8 cellular contexts compared by ENCODE assay signal in genomic region chr19:43524922-43525835, GRCh38. TPM values are rescaled to one million over a fixed set of nuclear protein-coding genes. Genes with fewer than 3 reads are reported as not detected.
DNase-seq lines count a peak whose midpoint lies in the region; ATAC-seq lines count a peak whose summit lies in the region.

No MANE protein-coding gene starts in this region.

- POLR2A ChIA-PET in activated naive CD8-positive, alpha-beta T cell treated with anti-CD3 and anti-CD28 coated beads, Interleukin-2, amount 10 ng/mL, durations not matched to agents 7 days and 5 days (lab: Charles Lee): interaction anchor here (0.5 to 2.9 kb wide), 13 partner anchors 8 to 121 kb away, joined by 3 to 25 read pairs (median 5); partner anchors contain the start of genes IRGQ, PHLDB3, ZNF575 and ZNF576

- H3K9me3 Mint-ChIP-seq in activated naive CD8-positive, alpha-beta T cell treated with anti-CD3 and anti-CD28 coated beads, Interleukin-2, amount 10 ng/mL, durations not matched to agents 7 days and 5 days: no peaks in the 10 kb centered on the region

- intact Hi-C loops in left ventricle myocardium superior (cut with micrococcal nuclease): no loop called here

- H3K27ac Mint-ChIP-seq in activated naive CD8-positive, alpha-beta T cell treated with anti-CD3 and anti-CD28 coated beads, Interleukin-2, amount 10 ng/mL, durations not matched to agents 7 days and 5 days: peak overlapping the region; percentile 82

- ATAC-seq in activated naive CD8-positive, alpha-beta T cell treated with anti-CD3 and anti-CD28 coated beads, Interleukin-2, amount 10 ng/mL, durations not matched to agents 7 days and 5 days (ENCODE audit: low read depth): peak; percentile 57
- ATAC-seq in left ventricle myocardium superior: peak; percentile 54
- ATAC-seq in GM21447 (IDR thresholded peaks at IDR 0.05; ENCODE audit: unreplicated experiment): no peak
- no peak for ATAC-seq in GM19463 (IDR thresholded peaks at IDR 0.05; ENCODE audit: unreplicated experiment)

- DNase-seq in SKM-1 treated with dmso at 0.1 percent for 144 hours (lab: John Stamatoyannopoulos, UW; ENCODE audit: unreplicated experiment) (peak; percentile 20), SKM-1 (lab: John Stamatoyannopoulos, UW; ENCODE audit: unreplicated experiment) (no peak), NCI-H226 (peak; percentile 83), left ventricle myocardium superior (peak; percentile 60), pons (ENCODE audit: low spot score) (peak; percentile 51)
- DNase-seq in activated naive CD8-positive, alpha-beta T cell treated with anti-CD3 and anti-CD28 coated beads, Interleukin-2, amount 10 ng/mL, durations not matched to agents 7 days and 5 days: peak; percentile 53

- peak overlapping the region; percentile 80 for H3K4me3 Mint-ChIP-seq in activated naive CD8-positive, alpha-beta T cell treated with anti-CD3 and anti-CD28 coated beads, Interleukin-2, amount 10 ng/mL, durations not matched to agents 7 days and 5 days

- H3K4me1 Mint-ChIP-seq in activated naive CD8-positive, alpha-beta T cell treated with anti-CD3 and anti-CD28 coated beads, Interleukin-2, amount 10 ng/mL, durations not matched to agents 7 days and 5 days: peaks cover 18% of the 10 kb centered on the region

- H3K27me3 Mint-ChIP-seq in activated naive CD8-positive, alpha-beta T cell treated with anti-CD3 and anti-CD28 coated beads, Interleukin-2, amount 10 ng/mL, durations not matched to agents 7 days and 5 days: no peaks in the 10 kb centered on the region

- H3K36me3 Mint-ChIP-seq in activated naive CD8-positive, alpha-beta T cell treated with anti-CD3 and anti-CD28 coated beads, Interleukin-2, amount 10 ng/mL, durations not matched to agents 7 days and 5 days: peaks cover 3% of the 10 kb centered on the region

RNA-seq across cellular contexts. Expression of gene ETHE1, which starts 1.8 kb away (rescaled TPM):
- total RNA-seq in activated naive CD8-positive, alpha-beta T cell treated with anti-CD3 and anti-CD28 coated beads, Interleukin-2, amount 10 ng/mL, durations not matched to agents 7 days and 5 days: 10 to 100 TPM; 57.1 to 61.1 TPM
- 16.2 TPM for total RNA-seq in left ventricle myocardium superior

RNA-seq across cellular contexts. Expression of gene ZNF575, which starts 7.8 kb away (rescaled TPM):
- 1 to 10 TPM; 3.9 to 4.6 TPM for total RNA-seq in activated naive CD8-positive, alpha-beta T cell treated with anti-CD3 and anti-CD28 coated beads, Interleukin-2, amount 10 ng/mL, durations not matched to agents 7 days and 5 days
- total RNA-seq in left ventricle myocardium superior: 1.8 TPM

RNA-seq across cellular contexts. Expression of gene PHLDB3, which starts 20.6 kb away (rescaled TPM):
- 10 to 100 TPM; 19.8 to 22.1 TPM for total RNA-seq in activated naive CD8-positive, alpha-beta T cell treated with anti-CD3 and anti-CD28 coated beads, Interleukin-2, amount 10 ng/mL, durations not matched to agents 7 days and 5 days
- 6.0 TPM for total RNA-seq in left ventricle myocardium superior

RNA-seq across cellular contexts. Expression of gene XRCC1, which starts 50.1 kb away (rescaled TPM):
- total RNA-seq in activated naive CD8-positive, alpha-beta T cell treated with anti-CD3 and anti-CD28 coated beads, Interleukin-2, amount 10 ng/mL, durations not matched to agents 7 days and 5 days: 10 to 100 TPM; 40.0 to 43.2 TPM
- 15.7 TPM for total RNA-seq in left ventricle myocardium superior

RNA-seq across cellular contexts. Expression of gene PINLYP, which starts 50.4 kb away (rescaled TPM):
- total RNA-seq in activated naive CD8-positive, alpha-beta T cell treated with anti-CD3 and anti-CD28 coated beads, Interleukin-2, amount 10 ng/mL, durations not matched to agents 7 days and 5 days: 10 to 100 TPM; 11.7 to 15.6 TPM
- total RNA-seq in left ventricle myocardium superior: 1.4 TPM

Comparison
In these comparisons a context has a peak if more than half of its experiments do, and no peak if none do; other contexts are left out.
1. ATAC-seq: peak in activated naive CD8-positive, alpha-beta T cell treated with anti-CD3 and anti-CD28 coated beads, Interleukin-2, amount 10 ng/mL, durations not matched to agents 7 days and 5 days (single experiment) and left ventricle myocardium superior (single experiment); none in GM21447 (single experiment) and GM19463 (single experiment).